19 cellular contexts compared by ENCODE assay signal in genomic region chr4:34619531-34620109, GRCh38.
DNase-seq lines count a peak whose midpoint lies in the region; ATAC-seq and TF ChIP-seq lines count a peak whose summit lies in the region.
"Had no signal": no experiment of that assay in that cellular context is flagged by ENCODE, and none has a peak within 500 bp of the region (broad histone marks: within the 10 kb centered on the region; RNA-seq: fewer than 3 reads in every experiment).

No MANE protein-coding gene starts in this region.

- ATAC-seq in HG03196 (IDR thresholded peaks at IDR 0.05; ENCODE audit: unreplicated experiment), result no peak
- ATAC-seq: activated T-helper 17 cell treated with anti-CD3 and anti-CD28 coated beads, Interleukin-2, amount 50 U/mL, for 72 hours; GM12878 had no signal

- no peak overlapping the region for H3K27ac ChIP-seq in prostate gland
- H3K27ac ChIP-seq: GM23248, RWPE1 had no signal

- H3K27me3 ChIP-seq in prostate gland (replicated peaks; ENCODE audit: insufficient read depth), result no peaks in the 10 kb centered on the region

- TF ChIP-seq CTCF in astrocyte of the spinal cord (IDR thresholded peaks at IDR 0.05; ENCODE audit: low read depth, low read length), result no peak
- TF ChIP-seq CTCF in prostate gland (IDR thresholded peaks at IDR 0.05), result no peak

- DNase-seq in Ammon's horn (ENCODE audit: low spot score), result peak; percentile 3
- peak; percentile 25 for DNase-seq in HT1080 (ENCODE audit: low read depth)
- DNase-seq in astrocyte of the spinal cord (ENCODE audit: low read depth, low spot score), result peak; percentile 56
- peak; percentile 10 for DNase-seq in kidney tubule cell (ENCODE audit: low spot score)
- no peak for DNase-seq in prostate gland (ENCODE audit: low spot score)
- no peak for DNase-seq in NCI-H446 treated with DMSO at 0.1 percent for 48 hours (lab: John Stamatoyannopoulos, UW)
- DNase-seq in foreskin melanocyte, result no peak
- DNase-seq: activated B cell treated with CpG ODN at 0.5 μM for 24 hours; CD8-positive, alpha-beta memory T cell; GM23248; NCI-H187; NCI-H526 treated with DMSO at 0.1 percent for 48 hours; retina; stimulated activated CD4-positive, alpha-beta T cell treated with anti-CD3 and anti-CD28 coated beads, Interleukin-1b, Interleukin-23, amount 100 ng/mL, for 48 hours had no signal

- 72% methylated on average over 6 of the region's 6 CpGs for WGBS in prostate gland

- no peaks in the 10 kb centered on the region for H3K36me3 ChIP-seq in prostate gland

- no peaks in the 10 kb centered on the region for H3K4me1 ChIP-seq in prostate gland (replicated peaks)

- no peak for TF ChIP-seq POLR2A in prostate gland (IDR thresholded peaks at IDR 0.05)

- no peak overlapping the region for H3K4me3 ChIP-seq in astrocyte of the spinal cord (ENCODE audit: low read depth, low read length)
- no peak overlapping the region for H3K4me3 ChIP-seq in prostate gland
- H3K4me3 ChIP-seq: GM12878, GM23248, lung had no signal

- no peaks in the 10 kb centered on the region for H3K9me3 ChIP-seq in prostate gland

- in situ Hi-C loops in astrocyte of the spinal cord (cut with HindIII; ENCODE audit: low sequenced_read_pairs), result no loop called here

- intact Hi-C loops in prostate gland (cut with DNase I), result no loop called here

Comparison
In these comparisons a context has a peak if more than half of its experiments do, and no peak if none do; other contexts are left out.
1. DNase-seq: peak in Ammon's horn (single experiment), HT1080 (single experiment), astrocyte of the spinal cord (single experiment) and kidney tubule cell (single experiment); none in prostate gland (single experiment), NCI-H446 treated with DMSO at 0.1 percent for 48 hours (single experiment) and foreskin melanocyte (single experiment).